In the genomic region with DNA sequence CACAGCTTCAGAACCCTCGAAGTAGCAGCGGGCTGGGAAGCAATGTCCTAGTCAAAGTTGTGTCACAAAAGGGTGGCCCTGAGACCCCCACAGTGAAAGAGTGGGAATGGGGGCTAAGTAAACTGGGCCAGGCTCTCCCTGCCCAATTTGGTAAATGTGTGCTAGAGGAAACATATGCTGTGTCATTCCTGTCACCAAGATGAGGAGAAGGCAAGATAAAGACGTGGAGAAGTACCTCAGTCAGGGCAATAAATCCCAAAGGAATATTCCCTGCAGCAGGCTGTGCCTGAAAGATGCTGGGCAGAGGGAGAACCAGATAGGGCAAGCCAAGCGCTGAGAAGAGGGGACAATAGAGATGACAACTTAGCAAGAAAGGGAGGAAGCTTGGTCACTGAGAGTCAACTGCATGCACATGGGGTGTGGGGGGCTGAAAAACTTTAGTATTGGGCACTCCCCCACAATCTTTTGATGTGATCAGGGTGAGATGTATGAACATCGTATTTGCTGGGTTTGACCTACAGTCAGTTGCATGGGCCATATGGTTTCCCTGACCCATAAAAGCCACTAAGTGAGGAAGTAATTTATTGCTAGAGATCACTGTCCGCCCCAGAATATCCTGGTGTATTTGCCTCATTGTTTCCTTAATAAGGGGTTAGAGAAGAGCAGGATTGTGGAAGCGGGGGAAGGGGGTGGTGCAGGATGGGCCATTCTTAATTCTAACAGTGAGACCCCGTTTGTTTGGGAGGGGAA, we compare ENCODE assay signal across 18 cellular contexts. TPM values are rescaled to one million over a fixed set of nuclear protein-coding genes. Genes with fewer than 3 reads are reported as not detected.
A peak's percentile ranks its signal among the peaks of the same experiment; 100 is the strongest.
DNase-seq lines count a peak whose midpoint lies in the region; ATAC-seq, FAIRE-seq and TF ChIP-seq lines count a peak whose summit lies in the region.
"Had no signal": no experiment of that assay in that cellular context is flagged by ENCODE, and none has a peak within 500 bp of the region (broad histone marks: within the 10 kb centered on the region; RNA-seq: fewer than 3 reads in every experiment).

No MANE protein-coding gene starts in this region.

- 0% methylated on average over 8 of the region's 8 CpGs for WGBS in K562 (ENCODE audit: insufficient coverage, low coverage, missing lambda C conversion rate)

- no peak for TF ChIP-seq RAD21 in K562 (CRISPR knock-in tag; conservative IDR thresholded peaks at IDR 0.05 in 1 of 2, IDR thresholded peaks at IDR 0.05 in 1 of 2)

- no peaks in the 10 kb centered on the region for H3K9me1 ChIP-seq in K562 (ENCODE audit: control insufficient read depth, insufficient read depth, low read length)

- H3K9ac ChIP-seq in K562 (ENCODE audit: insufficient read depth in 1 of 2, low read depth in 2 of 2, low read length in 2 of 2), result no peak overlapping the region
- no peak overlapping the region for H3K9ac ChIP-seq in kidney (ENCODE audit: low read length in 2 of 2)

- TF ChIP-seq POLR2A in K562 (conservative IDR thresholded peaks at IDR 0.05), result no peak

- H3K27ac ChIP-seq in CD4-positive, CD25-positive, alpha-beta regulatory T cell (ENCODE audit: insufficient read depth, low read length, poor library complexity, severe bottlenecking), result no peak overlapping the region
- H3K27ac ChIP-seq in K562 (ENCODE audit: extremely low read depth, low read depth, low read length), result no peak overlapping the region
- H3K27ac ChIP-seq in kidney (ENCODE audit: low read depth in 2 of 2, low read length in 2 of 2), result no peak overlapping the region
- H3K27ac ChIP-seq: A549, C4-2B had no signal

- no peaks in the 10 kb centered on the region for H3K79me2 ChIP-seq in K562 (ENCODE audit: control insufficient read depth, insufficient read depth, low read length)

- no TSS peak for BruUV-seq in K562 (replicated peaks; lab: Mats Ljungman, UMichigan)

- no peak for TF ChIP-seq CTCF in K562 (IDR thresholded peaks at IDR 0.05 in 2 of 3, conservative IDR thresholded peaks at IDR 0.05 in 1 of 3; ENCODE audit: insufficient read depth in 2 of 3, low read depth in 1 of 3, low read length in 3 of 3)
- no peak for TF ChIP-seq CTCF in neural crest cell (conservative IDR thresholded peaks at IDR 0.05)
- TF ChIP-seq CTCF in kidney (IDR thresholded peaks at IDR 0.05; ENCODE audit: borderline replicate concordance, extremely low read depth, insufficient read depth), result no peak
- TF ChIP-seq CTCF in GM13976 (IDR thresholded peaks at IDR 0.05; ENCODE audit: borderline replicate concordance, control extremely low read depth, extremely low read depth, insufficient read depth, missing control alignments), result no peak

- no peaks in the 10 kb centered on the region for H3K9me3 ChIP-seq in CD4-positive, CD25-positive, alpha-beta regulatory T cell (ENCODE audit: control insufficient read depth in 2 of 2, low read length in 2 of 2)
- no peaks in the 10 kb centered on the region for H3K9me3 ChIP-seq in K562 (replicated peaks; ENCODE audit: control insufficient read depth, insufficient read depth, low read depth, low read length)
- H3K9me3 ChIP-seq in kidney (ENCODE audit: control insufficient read depth in 1 of 2, low read length in 2 of 2), result no peaks in the 10 kb centered on the region
- H3K9me3 ChIP-seq: A549, Caco-2 had no signal

- peaks cover 6 to 24% (median 17%) of the 10 kb centered on the region in 4 donors for H3K4me1 Mint-ChIP-seq in CD4-positive, CD25-positive, alpha-beta regulatory T cell
- peaks cover 49% of the 10 kb centered on the region for H3K4me1 Mint-ChIP-seq in neural crest cell

- H4K20me1 ChIP-seq in K562 (replicated peaks; ENCODE audit: control insufficient read depth, insufficient read depth, low read length), result 0 out of 2 replicates have a peak, but pooled peaks cover 3% of the 10 kb centered on the region

- H3K27me3 Mint-ChIP-seq in CD4-positive, CD25-positive, alpha-beta regulatory T cell, result no peaks in the 10 kb centered on the region
- H3K27me3 Mint-ChIP-seq in neural crest cell (ENCODE audit: low read depth), result no peaks in the 10 kb centered on the region

- H3K27me3 ChIP-seq in CD4-positive, CD25-positive, alpha-beta regulatory T cell (ENCODE audit: control insufficient read depth, insufficient read depth, low read length), result no peaks in the 10 kb centered on the region
- peaks cover 7 to 14% of the 10 kb centered on the region in 2 experiments; a peak in 3 of 5 replicates for H3K27me3 ChIP-seq in K562 (ENCODE audit: control insufficient read depth in 2 of 2, insufficient read depth in 2 of 2, low read length in 2 of 2)

- no peaks in the 10 kb centered on the region for H3K9me3 Mint-ChIP-seq in CD4-positive, CD25-positive, alpha-beta regulatory T cell
- peaks cover 4% of the 10 kb centered on the region for H3K9me3 Mint-ChIP-seq in neural crest cell

- no peaks in the 10 kb centered on the region for H3K36me3 ChIP-seq in CD4-positive, CD25-positive, alpha-beta regulatory T cell (ENCODE audit: control insufficient read depth, insufficient read depth, low read length)
- H3K36me3 ChIP-seq in K562 (ENCODE audit: control insufficient read depth, insufficient read depth, low read length) (no peaks in the 10 kb centered on the region), kidney (ENCODE audit: control insufficient read depth in 1 of 2, insufficient read depth in 2 of 2, low read length in 2 of 2) (no peaks in the 10 kb centered on the region)

- H2AFZ ChIP-seq in K562 (ENCODE audit: low read depth, low read length), result no peak overlapping the region

- FAIRE-seq in K562 (lab: Jason Lieb, UNC), result no peak
- FAIRE-seq in kidney (lab: Jason Lieb, UNC), result no peak
- FAIRE-seq: A549, GM18507, HTR-8/SVneo had no signal

- H3K4me1 ChIP-seq in CD4-positive, CD25-positive, alpha-beta regulatory T cell (ENCODE audit: control insufficient read depth, insufficient read depth, low read length, poor library complexity, severe bottlenecking), result peaks cover 7% of the 10 kb centered on the region
- no peaks in the 10 kb centered on the region for H3K4me1 ChIP-seq in K562 (replicated peaks in 1 of 2; ENCODE audit: control insufficient read depth in 2 of 2, insufficient read depth in 2 of 2, low read length in 2 of 2)
- no peaks in the 10 kb centered on the region for H3K4me1 ChIP-seq in kidney (ENCODE audit: control insufficient read depth in 1 of 2, insufficient read depth in 1 of 2, low read depth in 1 of 2, low read length in 2 of 2)
- H3K4me1 ChIP-seq: A549, Caco-2 had no signal

- H3K4me3 ChIP-seq in CD4-positive, CD25-positive, alpha-beta regulatory T cell (ENCODE audit: low read depth, low read length), result no peak overlapping the region
- no peak overlapping the region for H3K4me3 ChIP-seq in K562
- no peak overlapping the region for H3K4me3 ChIP-seq in kidney (ENCODE audit: low read length in 2 of 2)
- H3K4me3 ChIP-seq: A549 had no signal

- H3K27ac Mint-ChIP-seq in CD4-positive, CD25-positive, alpha-beta regulatory T cell, result peak overlapping the region; percentile 3 to 74 (median 23)
- peak overlapping the region; percentile 80 for H3K27ac Mint-ChIP-seq in neural crest cell (ENCODE audit: unreplicated experiment)

- intact Hi-C loops in K562 (cut with micrococcal nuclease), result no loop called here
- intact Hi-C loops in kidney (cut with DNase I), result no loop called here

- no peak for DNase-seq in CD4-positive, CD25-positive, alpha-beta regulatory T cell
- DNase-seq in NCI-H2227 treated with DMSO at 0.1 percent for 48 hours (lab: John Stamatoyannopoulos, UW) (peak; percentile 53), K562 (ENCODE audit: extremely low read depth in 1 of 4, low spot score in 3 of 4) (no peak), neural crest cell (ENCODE audit: low read depth, low spot score) (no peak), kidney (no peak), NCI-H2029 (lab: John Stamatoyannopoulos, UW) (no peak), GM13976 (ENCODE audit: low spot score) (no peak)
- DNase-seq: Caco-2, DMS53, NCI-H1105, NCI-H187 had no signal

- POLR2A ChIA-PET in K562 (lab: Yijun Ruan, JAX), result no interaction called here

- in situ Hi-C loops in K562 (cut with MboI) (no loop called here), GM13976 (cut with MboI; ENCODE audit: low sequenced_read_pairs, unreplicated experiment) (no loop called here)

- H3K4me3 Mint-ChIP-seq in CD4-positive, CD25-positive, alpha-beta regulatory T cell, result no peak overlapping the region
- peak overlapping the region; percentile 2 for H3K4me3 Mint-ChIP-seq in neural crest cell

- no peak overlapping the region for H3K4me2 ChIP-seq in K562 (ENCODE audit: insufficient read depth, low read length)
- H3K4me2 ChIP-seq: A549 had no signal

- peaks cover 4% of the 10 kb centered on the region for H3K36me3 Mint-ChIP-seq in CD4-positive, CD25-positive, alpha-beta regulatory T cell
- no peaks in the 10 kb centered on the region for H3K36me3 Mint-ChIP-seq in neural crest cell (ENCODE audit: low read depth)

- no peak for TF ChIP-seq EP300 in K562 (IDR thresholded peaks at IDR 0.05; ENCODE audit: low read length)

- CTCF ChIA-PET in K562 (lab: Yijun Ruan, JAX; ENCODE audit: low intra/inter-chr PET ratio), result no interaction called here

- no peak for ATAC-seq in CD4-positive, CD25-positive, alpha-beta regulatory T cell (ENCODE audit: low read depth in 2 of 2)
- ATAC-seq in K562 (no peak), GM18909 (IDR thresholded peaks at IDR 0.05; ENCODE audit: poor library complexity, unreplicated experiment) (no peak)
- ATAC-seq: A549, HCT116 had no signal

TF ChIP-seq in K562, 482 proteins besides CTCF, POLR2A, EP300 and RAD21 (continues in another document):
- no peak for TF ChIP-seq ZNF212 (CRISPR knock-in tag; IDR thresholded peaks at IDR 0.05)

RNA-seq across cellular contexts. Expression of a gene that starts 49.9 kb away (rescaled TPM):
- total RNA-seq in CD4-positive, CD25-positive, alpha-beta regulatory T cell, result 2,224 TPM
- 100 to 1,000 TPM; 536 to 682 (median 586) TPM for polyA plus RNA-seq in CD4-positive, CD25-positive, alpha-beta regulatory T cell
- 0.25 and 1.1 TPM in 2 replicates for total RNA-seq in K562 (2011; cell fraction: chromatin; rRNA removed; ENCODE audit: low replicate concordance)
- total RNA-seq in K562 (2011; cell fraction: nucleolus; rRNA removed), result 0.92 and 1.0 TPM in 2 replicates
- total RNA-seq in K562 (2011; cell fraction: nucleoplasm; rRNA removed), result 1.1 and 1.3 TPM in 2 replicates
- total RNA-seq in K562 (2014; rRNA removed) (not detected in 2 replicates), K562 (2014; rRNA removed; fragmentation: Illumina TruSeq; extraction: Trizol) (0.18 TPM in 1 of 2 replicates, not detected in the other), K562 (2015; rRNA removed; fragmentation: Illumina TruSeq; extraction: Trizol) (0.08 TPM in 1 of 2 replicates, not detected in the other), K562 (2021) (0.22 and 0.49 TPM in 2 replicates), neural crest cell (37.5 and 39.5 TPM in 2 replicates), kidney (51.9 TPM)
- polyA plus RNA-seq in K562 (2011; rRNA removed) (0.45 and 0.53 TPM in 2 replicates), K562 (2014; fragmentation: Illumina TruSeq; extraction: Trizol) (0.11 TPM in 1 of 2 replicates, not detected in the other), K562 (2014; fragmentation: Nextera tagmentation; extraction: Ambion mirVana) (under 1 TPM; 0.14 to 0.15 TPM), K562 (2014; rRNA removed) (0.07 TPM in 2 replicates), kidney (ENCODE audit: insufficient read depth, low read depth, low replicate concordance) (9.5 TPM)
- polyA plus RNA-seq in K562 (2011; cell fraction: cytosol; rRNA removed), result 0.52 and 1.1 TPM in 2 replicates
- polyA plus RNA-seq in K562 (2011; cell fraction: nucleus; rRNA removed), result 0.32 and 0.61 TPM in 2 replicates
- 0.07 TPM in 2 replicates for polyA plus RNA-seq in K562 (2012)
- 0.51 and 1.1 TPM in 2 replicates for polyA minus RNA-seq in K562 (2011; rRNA and poly(A)+ RNA removed)
- not detected in 2 replicates for polyA minus RNA-seq in K562 (2011; cell fraction: cytosol; rRNA and poly(A)+ RNA removed)
- polyA minus RNA-seq in K562 (2011; cell fraction: nucleus; rRNA and poly(A)+ RNA removed), result 0.40 TPM in 1 of 2 replicates, not detected in the other
- total RNA-seq: RPMI7951 had no signal

Comparison
In these comparisons a context has a peak if more than half of its experiments do, and no peak if none do; other contexts are left out.
1. RNA of a gene that starts 49.9 kb away (total RNA-seq): 2,224 TPM in CD4-positive, CD25-positive, alpha-beta regulatory T cell (single experiment); 51.9 TPM in kidney (single experiment), 37.5 to 39.5 TPM in neural crest cell and 0.08 to 1.3 TPM in K562; every median in the first group is over 10 times any median in the second.